ENCODE assay signal across 15 cellular contexts in genomic region chr10:117553171-117553814, GRCh38. TPM values are rescaled to one million over a fixed set of nuclear protein-coding genes. Genes with fewer than 3 reads are reported as not detected.
A peak's percentile ranks its signal among the peaks of the same experiment; 100 is the strongest.
DNase-seq lines count a peak whose midpoint lies in the region; ATAC-seq and TF ChIP-seq lines count a peak whose summit lies in the region.
"Had no signal": no experiment of that assay in that cellular context is flagged by ENCODE, and none has a peak within 500 bp of the region (broad histone marks: within the 10 kb centered on the region; RNA-seq: fewer than 3 reads in every experiment).

No MANE protein-coding gene starts in this region.

- no peaks in the 10 kb centered on the region for H3K36me3 ChIP-seq in A673 (ENCODE audit: insufficient read depth, low read length, poor library complexity, severe bottlenecking)
- H3K36me3 ChIP-seq in HUES6 (ENCODE audit: control insufficient read depth, insufficient read depth, low read length): no peaks in the 10 kb centered on the region
- no peaks in the 10 kb centered on the region for H3K36me3 ChIP-seq in neuronal stem cell (replicated peaks in 1 of 2; ENCODE audit: control insufficient read depth in 2 of 2, insufficient read depth in 2 of 2, low read length in 2 of 2)

- H2BK12ac ChIP-seq in neuronal stem cell (ENCODE audit: low read length): peak overlapping the region; percentile 12

- BruUV-seq in A673 (replicated peaks; lab: Mats Ljungman, UMichigan): no TSS peak

- POLR2A ChIA-PET in A673 (lab: Charles Lee; ENCODE audit: low non-redundant PET): no interaction called here

- no peak overlapping the region for H4K91ac ChIP-seq in neuronal stem cell (ENCODE audit: low read depth, low read length, poor library complexity)

- peak overlapping the region; percentile 74 for H2BK15ac ChIP-seq in neuronal stem cell (ENCODE audit: low read length)

- no peaks in the 10 kb centered on the region for H3K9me3 ChIP-seq in A673 (ENCODE audit: low read depth, low read length, poor library complexity, severe bottlenecking)
- H3K9me3 ChIP-seq in HUES6 (ENCODE audit: control insufficient read depth, insufficient read depth, low read depth, low read length): no peaks in the 10 kb centered on the region
- H3K9me3 ChIP-seq in neuronal stem cell (replicated peaks in 1 of 2; ENCODE audit: control insufficient read depth in 2 of 2, insufficient read depth in 1 of 2, low read depth in 1 of 2, low read length in 2 of 2): no peaks in the 10 kb centered on the region

- WGBS in neuronal stem cell (ENCODE audit: extremely low coverage in 2 of 2, insufficient read length in 2 of 2, insufficient replicate concordance in 1 of 2), 2 donors: no CpG with 5 or more reads among the region's 63 CpGs

- H4K8ac ChIP-seq in neuronal stem cell (ENCODE audit: low read depth, low read length): no peak overlapping the region

- H3K9ac ChIP-seq in HUES6 (ENCODE audit: low read length): no peak overlapping the region
- H3K9ac ChIP-seq in neuronal stem cell (ENCODE audit: low read depth, low read length, poor library complexity): peak overlapping the region; percentile 71

- no peak overlapping the region for H3K4ac ChIP-seq in neuronal stem cell (ENCODE audit: low read length)

- ATAC-seq in foreskin keratinocyte (peak; percentile 8), HG03432 (IDR thresholded peaks at IDR 0.05; ENCODE audit: unreplicated experiment) (no peak)
- ATAC-seq: K562 had no signal

- peak overlapping the region; percentile 82 for H3K4me2 ChIP-seq in neuronal stem cell (ENCODE audit: insufficient read depth, low read length, poor library complexity, severe bottlenecking)

- TF ChIP-seq CTCF in A673 (conservative IDR thresholded peaks at IDR 0.05; ENCODE audit: low read depth, low read length) (peak; percentile 16; the same call in 1 of the 2 replicates), foreskin keratinocyte (conservative IDR thresholded peaks at IDR 0.05) (peak; percentile 45), GM13976 (IDR thresholded peaks at IDR 0.05; ENCODE audit: borderline replicate concordance, control extremely low read depth, extremely low read depth, insufficient read depth, missing control alignments) (no peak)

- peak overlapping the region; percentile 6 for H3K23ac ChIP-seq in neuronal stem cell (ENCODE audit: low read depth, low read length, poor library complexity)

- H3K4me3 ChIP-seq in A673 (ENCODE audit: low read depth, low read length, poor library complexity, severe bottlenecking): no peak overlapping the region
- H3K4me3 ChIP-seq in HUES6 (ENCODE audit: low read depth, low read length): peak overlapping the region; percentile 45
- H3K4me3 ChIP-seq in neuronal stem cell (ENCODE audit: low read length in 2 of 2): no peak overlapping the region
- H3K4me3 ChIP-seq: K562 had no signal

- H3K4me1 ChIP-seq in A673 (ENCODE audit: insufficient read depth, low read length, poor library complexity, severe bottlenecking) (no peaks in the 10 kb centered on the region), HUES6 (ENCODE audit: control insufficient read depth, insufficient read depth, low read length) (peaks cover 26% of the 10 kb centered on the region), foreskin keratinocyte (no peaks in the 10 kb centered on the region), neuronal stem cell (ENCODE audit: control insufficient read depth in 2 of 2, insufficient read depth in 1 of 2, low read depth in 1 of 2, low read length in 2 of 2) (peaks cover 0 to 28% of the 10 kb centered on the region in 2 donors)

- intact Hi-C loops in A673 (cut with micrococcal nuclease; ENCODE audit: unreplicated experiment): no loop called here

- H3K79me1 ChIP-seq in neuronal stem cell (ENCODE audit: low read depth, low read length): no peaks in the 10 kb centered on the region

- DNase-seq in A673 (ENCODE audit: low spot score) (no peak), foreskin keratinocyte (peak in 1 of 2 donors; percentile 15), neuronal stem cell (ENCODE audit: low spot score) (no peak), NCI-H345 treated with DMSO at 0.1 percent for 48 hours (lab: John Stamatoyannopoulos, UW; ENCODE audit: unreplicated experiment) (no peak), GM13976 (ENCODE audit: low spot score) (no peak)
- no peak for DNase-seq in stimulated activated CD4-positive, alpha-beta T cell treated with anti-CD3 and anti-CD28 coated beads, Interleukin-4, amount 100 ng/mL, for 1 hour
- DNase-seq: activated T-cell treated with anti-CD3 and anti-CD28 coated beads, Interleukin-2, amount 50 U/mL, for 24 hours; AML-193; DMS79; naive B cell; NCI-H1694 treated with DMSO at 0.1 percent for 48 hours; stimulated activated CD4-positive, alpha-beta T cell treated with anti-CD3 and anti-CD28 coated beads, Interleukin-12 subunit alpha, Interleukin-12 subunit beta, amount 100 ng/mL, for 4 hours had no signal

- peak overlapping the region; percentile 53 for H2AK5ac ChIP-seq in neuronal stem cell (ENCODE audit: low read depth, low read length)

- in situ Hi-C loops in GM13976 (cut with MboI; ENCODE audit: low sequenced_read_pairs, unreplicated experiment): no loop called here

- no peak overlapping the region for H2BK5ac ChIP-seq in neuronal stem cell (ENCODE audit: low read length)

- H3K27ac ChIP-seq in A673 (ENCODE audit: low read depth, low read length, poor library complexity, severe bottlenecking): no peak overlapping the region
- no peak overlapping the region for H3K27ac ChIP-seq in HUES6 (ENCODE audit: low read depth, low read length)
- no peak overlapping the region for H3K27ac ChIP-seq in foreskin keratinocyte
- H3K27ac ChIP-seq in neuronal stem cell (replicated peaks; ENCODE audit: low read length): no peak overlapping the region

- H3K27me3 ChIP-seq in A673 (replicated peaks; ENCODE audit: insufficient read depth, low read depth, low read length, poor library complexity) (peaks cover 90% of the 10 kb centered on the region), HUES6 (ENCODE audit: control insufficient read depth, insufficient read depth, low read length) (peaks cover 98% of the 10 kb centered on the region), foreskin keratinocyte (peaks cover 62% of the 10 kb centered on the region), neuronal stem cell (ENCODE audit: control insufficient read depth in 3 of 3, insufficient read depth in 3 of 3, low read depth in 1 of 3, low read length in 3 of 3) (peaks cover 9 to 88% (median 64%) of the 10 kb centered on the region in 3 experiments)

- CTCF ChIA-PET in A673 (lab: Charles Lee): no interaction called here

- no peak overlapping the region for H2BK120ac ChIP-seq in neuronal stem cell (ENCODE audit: low read depth, low read length)

- H3K14ac ChIP-seq in neuronal stem cell (ENCODE audit: low read length): no peak overlapping the region

- no peak overlapping the region for H2AFZ ChIP-seq in neuronal stem cell (ENCODE audit: low read length)

- H3K18ac ChIP-seq in neuronal stem cell (ENCODE audit: low read length): peak overlapping the region; percentile 78

RNA-seq across cellular contexts. Expression of gene EMX2, which starts 10.7 kb away (rescaled TPM):
- total RNA-seq in A673 (2021): not detected in 2 replicates
- total RNA-seq in foreskin keratinocyte: 1.3 and 1.5 TPM in 2 replicates
- polyA plus RNA-seq in foreskin keratinocyte: 1.4 and 2.3 TPM in 2 replicates
- 14.9 TPM for polyA plus RNA-seq in neuronal stem cell (2013, experiment 1 of 2)
- 14.7 TPM for polyA plus RNA-seq in neuronal stem cell (2013, experiment 2 of 2)
- total RNA-seq: K562 had no signal
- polyA plus RNA-seq: K562 had no signal
